Comparison of ENCODE assay signal across 1 cellular context in the genomic region with DNA sequence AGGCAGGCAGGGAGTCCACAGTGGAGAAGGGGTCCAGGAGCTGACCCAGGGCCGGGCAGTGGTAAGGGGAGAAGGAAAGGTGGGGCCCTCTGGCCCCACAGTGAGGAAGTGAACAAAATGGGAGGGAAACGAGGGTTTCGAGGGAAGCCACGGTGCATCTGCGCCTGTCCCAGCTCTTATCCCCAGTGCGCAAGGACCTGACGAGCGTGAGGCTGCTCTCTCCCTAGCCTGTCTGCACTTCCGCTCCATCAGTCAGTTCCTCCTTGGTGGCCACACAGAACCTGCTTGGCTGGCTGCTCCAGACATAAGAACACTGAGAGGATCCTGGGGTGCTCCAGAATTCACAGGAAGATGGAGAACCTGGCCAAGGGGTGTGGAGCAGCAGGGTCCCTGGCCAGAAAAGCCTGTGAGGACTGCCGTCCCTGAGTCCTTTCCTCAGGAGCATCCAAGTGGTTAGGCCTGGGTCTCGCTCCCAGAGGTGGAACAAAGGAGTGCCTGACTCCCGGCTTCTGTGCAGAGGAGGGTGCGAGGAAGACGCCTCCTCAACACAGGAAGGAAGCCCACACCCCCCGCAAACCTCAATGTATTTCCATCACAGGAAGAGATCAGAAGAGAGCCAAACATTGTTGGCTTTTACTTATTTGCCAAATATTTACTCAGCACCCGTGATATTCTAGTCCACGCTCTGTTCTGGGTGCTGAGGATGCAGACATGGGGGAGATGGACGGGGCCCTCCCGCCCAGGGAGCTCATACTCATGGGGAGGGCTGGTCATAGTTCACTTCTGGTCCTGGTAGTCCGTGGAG.
A peak's percentile ranks its signal among the peaks of the same experiment; 100 is the strongest.
TF ChIP-seq lines count a peak whose summit lies in the region.

No MANE protein-coding gene starts in this region.

TF ChIP-seq in K562, 482 proteins besides CTCF, POLR2A, EP300 and RAD21 (continued from another document):
- TF ChIP-seq TEAD1 (CRISPR knock-in tag; IDR thresholded peaks at IDR 0.05): 0 out of 4 replicates have a peak, but pooled peaks of 1 of the 2 experiments have one; percentile 29
- TF ChIP-seq ZNF707 (CRISPR knock-in tag; conservative IDR thresholded peaks at IDR 0.05): no peak
- peak; percentile 35; the same call in 1 of the 2 replicates for TF ChIP-seq PHF8 (IDR thresholded peaks at IDR 0.05; ENCODE audit: borderline replicate concordance, low read length)
- 0 out of 2 replicates have a peak, but pooled peaks have one; percentile 21 for TF ChIP-seq ZFX (CRISPR knock-in tag; IDR thresholded peaks at IDR 0.05)
- 0 out of 2 replicates have a peak, but pooled peaks have one; percentile 2 for TF ChIP-seq NFRKB (IDR thresholded peaks at IDR 0.05; ENCODE audit: low read depth)
- TF ChIP-seq CEBPG (CRISPR knock-in tag; IDR thresholded peaks at IDR 0.05): peak; percentile 4; the same call in 1 of the 2 replicates
- no peak for TF ChIP-seq CEBPG (tag; conservative IDR thresholded peaks at IDR 0.05 in 1 of 2, IDR thresholded peaks at IDR 0.05 in 1 of 2)
- no peak for TF ChIP-seq ZFP36 (IDR thresholded peaks at IDR 0.05; ENCODE audit: low read depth, low read length, partially characterized antibody)
- TF ChIP-seq ZNF717 (CRISPR knock-in tag; IDR thresholded peaks at IDR 0.05): no peak
- TF ChIP-seq SPI1 (IDR thresholded peaks at IDR 0.05; ENCODE audit: borderline replicate concordance, low read depth, low read length): peak; percentile 70; the same call in 1 of the 2 replicates
- no peak for TF ChIP-seq HMGN3 (IDR thresholded peaks at IDR 0.05; ENCODE audit: borderline replicate concordance, extremely low read depth, insufficient read length, low read depth, low read length)
- TF ChIP-seq PTRF (tag; IDR thresholded peaks at IDR 0.05): no peak
- peak; percentile 58 for TF ChIP-seq RBBP5 (IDR thresholded peaks at IDR 0.05; ENCODE audit: borderline replicate concordance, insufficient read depth, low read length, poor library complexity, severe bottlenecking)
- no peak for TF ChIP-seq GATAD2B (IDR thresholded peaks at IDR 0.05; ENCODE audit: borderline replicate concordance)
- TF ChIP-seq PHB2 (IDR thresholded peaks at IDR 0.05; ENCODE audit: low read depth): no peak
- no peak for TF ChIP-seq SP1 (CRISPR knock-in tag; IDR thresholded peaks at IDR 0.05)
- TF ChIP-seq, protein P1, sequence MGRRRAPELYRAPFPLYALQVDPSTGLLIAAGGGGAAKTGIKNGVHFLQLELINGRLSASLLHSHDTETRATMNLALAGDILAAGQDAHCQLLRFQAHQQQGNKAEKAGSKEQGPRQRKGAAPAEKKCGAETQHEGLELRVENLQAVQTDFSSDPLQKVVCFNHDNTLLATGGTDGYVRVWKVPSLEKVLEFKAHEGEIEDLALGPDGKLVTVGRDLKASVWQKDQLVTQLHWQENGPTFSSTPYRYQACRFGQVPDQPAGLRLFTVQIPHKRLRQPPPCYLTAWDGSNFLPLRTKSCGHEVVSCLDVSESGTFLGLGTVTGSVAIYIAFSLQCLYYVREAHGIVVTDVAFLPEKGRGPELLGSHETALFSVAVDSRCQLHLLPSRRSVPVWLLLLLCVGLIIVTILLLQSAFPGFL (CRISPR knock-in tag; IDR thresholded peaks at IDR 0.05): no peak
- TF ChIP-seq, protein P2, sequence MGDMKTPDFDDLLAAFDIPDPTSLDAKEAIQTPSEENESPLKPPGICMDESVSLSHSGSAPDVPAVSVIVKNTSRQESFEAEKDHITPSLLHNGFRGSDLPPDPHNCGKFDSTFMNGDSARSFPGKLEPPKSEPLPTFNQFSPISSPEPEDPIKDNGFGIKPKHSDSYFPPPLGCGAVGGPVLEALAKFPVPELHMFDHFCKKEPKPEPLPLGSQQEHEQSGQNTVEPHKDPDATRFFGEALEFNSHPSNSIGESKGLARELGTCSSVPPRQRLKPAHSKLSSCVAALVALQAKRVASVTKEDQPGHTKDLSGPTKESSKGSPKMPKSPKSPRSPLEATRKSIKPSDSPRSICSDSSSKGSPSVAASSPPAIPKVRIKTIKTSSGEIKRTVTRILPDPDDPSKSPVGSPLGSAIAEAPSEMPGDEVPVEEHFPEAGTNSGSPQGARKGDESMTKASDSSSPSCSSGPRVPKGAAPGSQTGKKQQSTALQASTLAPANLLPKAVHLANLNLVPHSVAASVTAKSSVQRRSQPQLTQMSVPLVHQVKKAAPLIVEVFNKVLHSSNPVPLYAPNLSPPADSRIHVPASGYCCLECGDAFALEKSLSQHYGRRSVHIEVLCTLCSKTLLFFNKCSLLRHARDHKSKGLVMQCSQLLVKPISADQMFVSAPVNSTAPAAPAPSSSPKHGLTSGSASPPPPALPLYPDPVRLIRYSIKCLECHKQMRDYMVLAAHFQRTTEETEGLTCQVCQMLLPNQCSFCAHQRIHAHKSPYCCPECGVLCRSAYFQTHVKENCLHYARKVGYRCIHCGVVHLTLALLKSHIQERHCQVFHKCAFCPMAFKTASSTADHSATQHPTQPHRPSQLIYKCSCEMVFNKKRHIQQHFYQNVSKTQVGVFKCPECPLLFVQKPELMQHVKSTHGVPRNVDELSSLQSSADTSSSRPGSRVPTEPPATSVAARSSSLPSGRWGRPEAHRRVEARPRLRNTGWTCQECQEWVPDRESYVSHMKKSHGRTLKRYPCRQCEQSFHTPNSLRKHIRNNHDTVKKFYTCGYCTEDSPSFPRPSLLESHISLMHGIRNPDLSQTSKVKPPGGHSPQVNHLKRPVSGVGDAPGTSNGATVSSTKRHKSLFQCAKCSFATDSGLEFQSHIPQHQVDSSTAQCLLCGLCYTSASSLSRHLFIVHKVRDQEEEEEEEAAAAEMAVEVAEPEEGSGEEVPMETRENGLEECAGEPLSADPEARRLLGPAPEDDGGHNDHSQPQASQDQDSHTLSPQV (IDR thresholded peaks at IDR 0.05): peak; percentile 56; the same call in 1 of the 2 replicates
- peak; percentile 69 for TF ChIP-seq L3MBTL2 (IDR thresholded peaks at IDR 0.05)
